Comparison of ENCODE assay signal across 24 cellular contexts in genomic region chr6:144855812-144856531, GRCh38.
DNase-seq lines count a peak whose midpoint lies in the region; ATAC-seq, FAIRE-seq and TF ChIP-seq lines count a peak whose summit lies in the region.
"Had no signal": no experiment of that assay in that cellular context is flagged by ENCODE, and none has a peak within 500 bp of the region (broad histone marks: within the 10 kb centered on the region; RNA-seq: fewer than 3 reads in every experiment).

No MANE protein-coding gene starts in this region.

- H4K8ac ChIP-seq in H1 (ENCODE audit: extremely low read depth, insufficient read depth, low read length) = no peak overlapping the region

- peaks cover 11% of the 10 kb centered on the region for H3K4me1 Mint-ChIP-seq in T-helper 17 cell
- H3K4me1 Mint-ChIP-seq: GM23338 had no signal

- peak; percentile 3 for DNase-seq in HepG2 (ENCODE audit: low spot score)
- DNase-seq in right lobe of liver = no peak
- DNase-seq in T-helper 17 cell = no peak
- no peak for DNase-seq in H1 (ENCODE audit: low read depth in 1 of 2, low spot score in 2 of 2)
- no peak for DNase-seq in upper lobe of right lung
- DNase-seq in AG08395 (ENCODE audit: low spot score) = no peak
- no peak for DNase-seq in A673 (ENCODE audit: low spot score)
- DNase-seq: 8988T, DMS 273 treated with DMSO at 0.1 percent for 48 hours, DMS79 treated with DMSO at 0.1 percent for 48 hours, Kasumi-1, NCI-H1694 treated with DMSO at 0.1 percent for 48 hours, NCI-H2081 treated with DMSO at 0.1 percent for 48 hours, NCI-H2171 treated with DMSO at 0.1 percent for 48 hours, NCI-H446, NCI-H526, Peyer's patch, T-helper 1 cell had no signal

- CTCF ChIA-PET in HepG2 (lab: Yijun Ruan, JAX; ENCODE audit: low intra/inter-chr PET ratio, low total read pairs) (no interaction called here), H1 (lab: Charles Lee; ENCODE audit: partially characterized antibody) (interaction anchor here (0.6 to 2.0 kb wide), 3 partner anchors 17 to 281 kb away, joined by 3 to 5 read pairs (median 4); no protein-coding TSS in a partner anchor), A673 (lab: Charles Lee) (no interaction called here)

- H2AFZ ChIP-seq in HepG2 (ENCODE audit: low read length) (no peak overlapping the region), H1 (ENCODE audit: low read length) (no peak overlapping the region)
- H2AFZ ChIP-seq: GM23338 had no signal

- no peaks in the 10 kb centered on the region for H3K9me3 ChIP-seq in HepG2 (ENCODE audit: low read length)
- H3K9me3 ChIP-seq in right lobe of liver = no peaks in the 10 kb centered on the region
- H3K9me3 ChIP-seq in T-helper 17 cell (ENCODE audit: control insufficient read depth, low read length, poor library complexity, severe bottlenecking) = peaks cover 2% of the 10 kb centered on the region
- H3K9me3 ChIP-seq in H1 (ENCODE audit: insufficient read depth in 2 of 2, low read depth in 1 of 2, low read length in 1 of 2) = no peaks in the 10 kb centered on the region
- H3K9me3 ChIP-seq in upper lobe of right lung = no peaks in the 10 kb centered on the region
- no peaks in the 10 kb centered on the region for H3K9me3 ChIP-seq in A673 (ENCODE audit: low read depth, low read length, poor library complexity, severe bottlenecking)
- H3K9me3 ChIP-seq: Peyer's patch had no signal

- H3K23me2 ChIP-seq in H1 (ENCODE audit: low read depth, low read length) = no peaks in the 10 kb centered on the region

- no peak for TF ChIP-seq POLR2A in HepG2 (IDR thresholded peaks at IDR 0.05; ENCODE audit: insufficient read depth in 1 of 2, low read depth in 2 of 2, low read length in 2 of 2)
- no peak for TF ChIP-seq POLR2A in right lobe of liver (IDR thresholded peaks at IDR 0.05)
- TF ChIP-seq POLR2A in H1 (IDR thresholded peaks at IDR 0.05; ENCODE audit: control extremely low read depth in 1 of 2, low read depth in 2 of 2, low read length in 2 of 2) = peak in 1 of 2 experiments; percentile 24; a peak in 1 of 3 replicates

- H3K4ac ChIP-seq in H1 (replicated peaks; ENCODE audit: insufficient read length, low read depth, low read length) = no peak overlapping the region

- TF ChIP-seq CTCF in HepG2 (CRISPR knock-in tag; IDR thresholded peaks at IDR 0.05) (no peak), right lobe of liver (IDR thresholded peaks at IDR 0.05) (no peak), H1 (IDR thresholded peaks at IDR 0.05; ENCODE audit: control extremely low read depth in 1 of 3, insufficient read depth in 1 of 3, low read depth in 1 of 3, low read length in 3 of 3) (no peak), upper lobe of right lung (IDR thresholded peaks at IDR 0.05) (no peak), A673 (conservative IDR thresholded peaks at IDR 0.05; ENCODE audit: low read depth, low read length) (no peak)

- H3K27ac ChIP-seq in HepG2 (ENCODE audit: extremely low read length, insufficient read depth, low read length) (no peak overlapping the region), right lobe of liver (no peak overlapping the region), H1 (ENCODE audit: low read depth, low read length) (no peak overlapping the region), upper lobe of right lung (no peak overlapping the region), A673 (ENCODE audit: low read depth, low read length, poor library complexity, severe bottlenecking) (no peak overlapping the region)
- H3K27ac ChIP-seq: C4-2B, Peyer's patch had no signal

- intact Hi-C loops in HepG2 (cut with micrococcal nuclease; ENCODE audit: unreplicated experiment) (no loop called here), right lobe of liver (cut with DNase I) (no loop called here), upper lobe of right lung (cut with DNase I) (no loop called here), A673 (cut with micrococcal nuclease; ENCODE audit: unreplicated experiment) (no loop called here)

- TF ChIP-seq RAD21 in HepG2 (CRISPR knock-in tag; IDR thresholded peaks at IDR 0.05) (no peak), H1 (IDR thresholded peaks at IDR 0.05 in 1 of 2, conservative IDR thresholded peaks at IDR 0.05 in 1 of 2; ENCODE audit: low read depth in 2 of 2, low read length in 2 of 2) (no peak)

- peak overlapping the region; percentile 45 for H3K27ac Mint-ChIP-seq in T-helper 17 cell
- H3K27ac Mint-ChIP-seq: GM23338 had no signal

- peak overlapping the region; percentile 5 for H3K4me3 Mint-ChIP-seq in T-helper 17 cell
- H3K4me3 Mint-ChIP-seq: GM23338 had no signal

- H3K56ac ChIP-seq in H1 (replicated peaks; ENCODE audit: insufficient read length, low read depth, low read length) = no peak overlapping the region

- WGBS in HepG2 (ENCODE audit: low lambda C conversion rate) = 79% methylated on average over 2 of the region's 2 CpGs
- WGBS in right lobe of liver (ENCODE audit: insufficient coverage, low coverage, low lambda C conversion rate, missing lambda C conversion rate) = 96% methylated on average over 2 of the region's 2 CpGs
- WGBS in H1 (ENCODE audit: extremely low coverage in 1 of 2, insufficient coverage in 1 of 2, insufficient read length in 1 of 2, insufficient replicate concordance in 2 of 2, low coverage in 1 of 2, low lambda C conversion rate in 2 of 2, missing lambda C conversion rate in 1 of 2), 2 experiments = 78% methylated on average over 2 of the region's 2 CpGs; no CpG with 5 or more reads in 1 of the 2 experiments

- H3K4me2 ChIP-seq in HepG2 (ENCODE audit: low read depth, low read length) (no peak overlapping the region), H1 (ENCODE audit: insufficient read depth in 1 of 2, low read depth in 2 of 2, low read length in 2 of 2) (no peak overlapping the region)
- H3K4me2 ChIP-seq: GM23338 had no signal

- no peak overlapping the region for H3K18ac ChIP-seq in H1 (ENCODE audit: extremely low read depth, low read length)

- H2AK5ac ChIP-seq in H1 (ENCODE audit: low read depth, low read length) = no peak overlapping the region

- BruUV-seq in HepG2 (replicated peaks; lab: Mats Ljungman, UMichigan) = no TSS peak
- BruUV-seq in A673 (replicated peaks; lab: Mats Ljungman, UMichigan) = no TSS peak

- no peak overlapping the region for H3K4me3 ChIP-seq in HepG2 (replicated peaks in 1 of 3; ENCODE audit: insufficient read depth in 1 of 3, low read depth in 2 of 3, low read length in 3 of 3)
- H3K4me3 ChIP-seq in right lobe of liver = no peak overlapping the region
- no peak overlapping the region for H3K4me3 ChIP-seq in H1 (ENCODE audit: extremely low read depth in 1 of 4, insufficient read depth in 2 of 4, low read depth in 3 of 4, low read length in 4 of 4)
- H3K4me3 ChIP-seq in upper lobe of right lung = no peak overlapping the region
- no peak overlapping the region for H3K4me3 ChIP-seq in A673 (ENCODE audit: low read depth, low read length, poor library complexity, severe bottlenecking)
- H3K4me3 ChIP-seq: GM23338, Peyer's patch had no signal

- H3K27me3 ChIP-seq in HepG2 (ENCODE audit: control insufficient read depth in 1 of 2, insufficient read depth in 2 of 2, low read length in 2 of 2) (no peaks in the 10 kb centered on the region; a peak in 1 of 5 replicates), right lobe of liver (no peaks in the 10 kb centered on the region), H1 (replicated peaks in 1 of 4; ENCODE audit: control insufficient read depth in 3 of 4, extremely low read depth in 1 of 4, insufficient read depth in 3 of 4, low read length in 3 of 4) (no peaks in the 10 kb centered on the region), upper lobe of right lung (no peaks in the 10 kb centered on the region), A673 (replicated peaks; ENCODE audit: insufficient read depth, low read depth, low read length, poor library complexity) (no peaks in the 10 kb centered on the region)
- H3K27me3 ChIP-seq: Peyer's patch had no signal

- POLR2A ChIA-PET in HepG2 (lab: Yijun Ruan, JAX) = no interaction called here
- POLR2A ChIA-PET in H1 (lab: Charles Lee; ENCODE audit: partially characterized antibody) = interaction anchor here (1.2 kb wide), 1 partner anchor 11 kb away, joined by 3 read pairs; no protein-coding TSS in a partner anchor
- POLR2A ChIA-PET in A673 (lab: Charles Lee; ENCODE audit: low non-redundant PET) = no interaction called here

- no peak overlapping the region for H2BK20ac ChIP-seq in H1 (ENCODE audit: low read length)

- TF ChIP-seq EP300 in HepG2 (IDR thresholded peaks at IDR 0.05; ENCODE audit: low read depth in 2 of 2, low read length in 2 of 2) (no peak), HepG2 (CRISPR knock-in tag; IDR thresholded peaks at IDR 0.05; ENCODE audit: borderline replicate concordance) (no peak), H1 (IDR thresholded peaks at IDR 0.05; ENCODE audit: borderline replicate concordance in 1 of 2, low read depth in 2 of 2, low read length in 2 of 2) (no peak)

- H4K91ac ChIP-seq in H1 (replicated peaks; ENCODE audit: insufficient read length, low read length) = no peak overlapping the region

- no peaks in the 10 kb centered on the region for H3K36me3 Mint-ChIP-seq in T-helper 17 cell (ENCODE audit: low read depth)

- H4K20me1 ChIP-seq in HepG2 (ENCODE audit: insufficient read depth, low read length) (no peaks in the 10 kb centered on the region), H1 (replicated peaks in 1 of 2; ENCODE audit: control insufficient read depth in 1 of 2, insufficient read depth in 2 of 2, low read length in 2 of 2) (no peaks in the 10 kb centered on the region)

- in situ Hi-C loops in HepG2 (cut with HindIII; ENCODE audit: extremely low pct_ligation_motif_present, low pct_unique_long_range_greater_than_20kb) = no loop called here

- H4K5ac ChIP-seq in H1 (ENCODE audit: insufficient read length, low read depth, low read length) = no peak overlapping the region

- H3K9ac ChIP-seq in HepG2 (ENCODE audit: insufficient read depth, low read depth, low read length) (no peak overlapping the region), H1 (replicated peaks in 1 of 4; ENCODE audit: extremely low read depth in 1 of 4, low read depth in 3 of 4, low read length in 3 of 4) (no peak overlapping the region)

- H2BK120ac ChIP-seq in H1 (replicated peaks; ENCODE audit: low read depth, low read length) = peak overlapping the region; percentile 67

- no peaks in the 10 kb centered on the region for H3K27me3 Mint-ChIP-seq in T-helper 17 cell

- H2BK5ac ChIP-seq in H1 (ENCODE audit: low read depth, low read length) = no peak overlapping the region

- H2BK12ac ChIP-seq in H1 (ENCODE audit: low read depth, low read length) = no peak overlapping the region

- H3K79me2 ChIP-seq in HepG2 (ENCODE audit: insufficient read depth, low read length) (no peaks in the 10 kb centered on the region), H1 (ENCODE audit: control insufficient read depth in 1 of 2, insufficient read depth in 2 of 2, low read length in 2 of 2) (no peaks in the 10 kb centered on the region)

- no peak overlapping the region for H2BK15ac ChIP-seq in H1 (ENCODE audit: low read length)

- no peak overlapping the region for H3K23ac ChIP-seq in H1 (ENCODE audit: insufficient read length)

- FAIRE-seq in HepG2 (lab: Jason Lieb, UNC) = no peak
- no peak for FAIRE-seq in H1 (lab: Jason Lieb, UNC)
- FAIRE-seq: GM12892 had no signal

- no peak overlapping the region for H3K14ac ChIP-seq in H1 (ENCODE audit: insufficient read length)

- ATAC-seq in HepG2 = peak; percentile 29
- no peak for ATAC-seq in right lobe of liver
- no peak for ATAC-seq in T-helper 17 cell
- peak; percentile 39 for ATAC-seq in upper lobe of right lung
- ATAC-seq in HG03565 (IDR thresholded peaks at IDR 0.05; ENCODE audit: unreplicated experiment) = no peak
- ATAC-seq: GM23338, HCT116, SK-N-SH treated with all-trans-retinoic acid at 6 μM for 48 hours had no signal

- H3K4me1 ChIP-seq in HepG2 (ENCODE audit: insufficient read depth, low read length) (no peaks in the 10 kb centered on the region), right lobe of liver (no peaks in the 10 kb centered on the region), H1 (replicated peaks in 1 of 4; ENCODE audit: control insufficient read depth in 3 of 4, insufficient read depth in 4 of 4, low read length in 3 of 4) (no peaks in the 10 kb centered on the region), upper lobe of right lung (no peaks in the 10 kb centered on the region), A673 (ENCODE audit: insufficient read depth, low read length, poor library complexity, severe bottlenecking) (no peaks in the 10 kb centered on the region)
- H3K4me1 ChIP-seq: Peyer's patch had no signal

- no peaks in the 10 kb centered on the region for H3K79me1 ChIP-seq in H1 (ENCODE audit: low read depth, low read length)

- peaks cover 0 to 7% of the 10 kb centered on the region in 2 experiments; a peak in 2 of 5 replicates for H3K36me3 ChIP-seq in HepG2 (replicated peaks in 1 of 2; ENCODE audit: control insufficient read depth in 1 of 2, insufficient read depth in 2 of 2, low read length in 2 of 2)
- H3K36me3 ChIP-seq in right lobe of liver = peaks cover 0 to 12% (median 2%) of the 10 kb centered on the region in 4 donors
- peaks cover 0 to 9% (median 0%) of the 10 kb centered on the region in 4 experiments; a peak in 3 of 8 replicates for H3K36me3 ChIP-seq in H1 (ENCODE audit: control insufficient read depth in 2 of 4, insufficient read depth in 4 of 4, low read length in 3 of 4)
- H3K36me3 ChIP-seq in upper lobe of right lung = peaks cover 20% of the 10 kb centered on the region
- H3K36me3 ChIP-seq in A673 (ENCODE audit: insufficient read depth, low read length, poor library complexity, severe bottlenecking) = no peaks in the 10 kb centered on the region

Comparison
In these comparisons a context has a peak if more than half of its experiments do, and no peak if none do; other contexts are left out.
1. ATAC-seq: peak in HepG2 (single experiment) and upper lobe of right lung (single experiment); none in right lobe of liver (0 of 4), T-helper 17 cell (single experiment) and HG03565 (single experiment).